In the genomic region with DNA sequence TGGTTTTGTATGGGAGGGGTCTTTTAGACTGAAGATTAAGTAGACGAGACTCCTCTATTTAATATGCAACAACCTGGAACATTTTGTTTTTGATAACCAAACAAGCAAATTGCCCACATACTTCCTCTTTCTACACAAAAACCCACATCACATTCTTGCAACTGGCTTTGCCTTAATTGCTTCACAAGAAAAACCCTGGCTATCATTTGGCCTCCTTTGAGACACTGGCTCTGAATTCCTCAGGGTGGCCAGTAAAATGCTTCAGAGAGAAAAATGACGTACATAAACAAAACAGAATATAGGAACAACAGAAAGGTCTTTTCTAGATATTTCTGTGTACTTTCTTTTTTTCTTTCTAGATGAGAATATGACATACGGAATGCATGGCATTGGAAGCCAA, we compare ENCODE assay signal across 12 cellular contexts.
DNase-seq lines count a peak whose midpoint lies in the region; ATAC-seq and TF ChIP-seq lines count a peak whose summit lies in the region.
"Had no signal": no experiment of that assay in that cellular context is flagged by ENCODE, and none has a peak within 500 bp of the region (broad histone marks: within the 10 kb centered on the region; RNA-seq: fewer than 3 reads in every experiment).

No MANE protein-coding gene starts in this region.

- ATAC-seq in lower lobe of right lung (peak in 1 of 2 donors; percentile 18), HG03457 (IDR thresholded peaks at IDR 0.05; ENCODE audit: unreplicated experiment) (no peak), GM18519 (IDR thresholded peaks at IDR 0.05; ENCODE audit: low FRiP score, unreplicated experiment) (no peak), GM21576 (IDR thresholded peaks at IDR 0.05; ENCODE audit: unreplicated experiment) (no peak)

- TF ChIP-seq CTCF in lower lobe of right lung (IDR thresholded peaks at IDR 0.05) (no peak), transverse colon (IDR thresholded peaks at IDR 0.05) (no peak)

- H3K9me3 ChIP-seq in adipocyte (ENCODE audit: control insufficient read depth, low read length) (no peaks in the 10 kb centered on the region), lower lobe of right lung (no peaks in the 10 kb centered on the region), transverse colon (no peaks in the 10 kb centered on the region)
- H3K9me3 ChIP-seq: ovary had no signal

- intact Hi-C loops in lower lobe of right lung (cut with DNase I) (no loop called here), transverse colon (cut with DNase I; ENCODE audit: low total_unique reads) (loop anchor here (10.0 kb wide), 1 partner anchor 95 kb away; no protein-coding TSS in a partner anchor)

- H3K27me3 ChIP-seq in adipocyte (replicated peaks; ENCODE audit: control insufficient read depth, insufficient read depth, low read length) (no peaks in the 10 kb centered on the region), lower lobe of right lung (ENCODE audit: low read depth) (no peaks in the 10 kb centered on the region), transverse colon (no peaks in the 10 kb centered on the region)
- H3K27me3 ChIP-seq: ovary had no signal

- no peak for TF ChIP-seq POLR2A in transverse colon (IDR thresholded peaks at IDR 0.05)

- peak overlapping the region; percentile 80 for H3K9ac ChIP-seq in adipocyte (ENCODE audit: low read length)

- WGBS in transverse colon (ENCODE audit: low coverage in 1 of 2), 2 donors: 37 to 45% methylated on average over 3 of the region's 3 CpGs

- H3K4me3 ChIP-seq in adipocyte (ENCODE audit: low read length) (peak overlapping the region; percentile 29), lower lobe of right lung (no peak overlapping the region), transverse colon (no peak overlapping the region)
- H3K4me3 ChIP-seq: ovary had no signal

- H3K27ac ChIP-seq in lower lobe of right lung: peak overlapping the region; percentile 82
- H3K27ac ChIP-seq in transverse colon: peak overlapping the region; percentile 22 to 75 (median 62)
- H3K27ac ChIP-seq: 22Rv1 had no signal

- TF ChIP-seq EP300 in transverse colon (IDR thresholded peaks at IDR 0.05; ENCODE audit: low read depth): no peak

- DNase-seq in SIG-M5 treated with dmso at 0.1 percent for 504 hours (lab: John Stamatoyannopoulos, UW; ENCODE audit: unreplicated experiment) (peak; percentile 84), SIG-M5 (lab: John Stamatoyannopoulos, UW) (no peak), adipocyte (ENCODE audit: low read depth) (peak; percentile 57), lower lobe of right lung (no peak), transverse colon (no peak)
- DNase-seq: activated naive CD4-positive, alpha-beta T cell treated with anti-CD3 and anti-CD28 coated beads, Interleukin-2, amount 50 U/mL, for 16 hours; NCI-H187 had no signal

- H3K36me3 ChIP-seq in adipocyte (ENCODE audit: control insufficient read depth, insufficient read depth, low read length, severe bottlenecking) (no peaks in the 10 kb centered on the region), lower lobe of right lung (no peaks in the 10 kb centered on the region), transverse colon (no peaks in the 10 kb centered on the region)
- H3K36me3 ChIP-seq: ovary had no signal

- in situ Hi-C loops in transverse colon (cut with MboI; ENCODE audit: low pct_ligation_motif_present in 1 of 4, low pct_unique_long_range_greater_than_20kb in 1 of 4, low sequenced_read_pairs in 3 of 4): no loop called here

- H3K4me1 ChIP-seq in adipocyte (ENCODE audit: control insufficient read depth, insufficient read depth, low read length) (peaks cover 49% of the 10 kb centered on the region), lower lobe of right lung (peaks cover 36% of the 10 kb centered on the region), transverse colon (peaks cover 0 to 11% (median 5%) of the 10 kb centered on the region in 4 donors)

Comparison
In these comparisons a context has a peak if more than half of its experiments do, and no peak if none do; other contexts are left out.
1. DNase-seq: peak in SIG-M5 treated with dmso at 0.1 percent for 504 hours (single experiment) and adipocyte (single experiment); none in SIG-M5 (single experiment), lower lobe of right lung (single experiment) and transverse colon (single experiment).